In genomic region chr19:27746691-27747380, GRCh38 we compare ENCODE assay signal across 8 cellular contexts.
DNase-seq lines count a peak whose midpoint lies in the region; ATAC-seq and TF ChIP-seq lines count a peak whose summit lies in the region.

No MANE protein-coding gene starts in this region.

- 24 to 26% methylated on average over 28 of the region's 28 CpGs for whole genome bisulfite sequencing in heart right ventricle, 2 donors

- H3K9me3 ChIP-seq in WERI-Rb-1 (ENCODE audit: severe bottlenecking) (no peaks in the 10 kb centered on the region), heart right ventricle (no peaks in the 10 kb centered on the region)

- DNase-seq in GM13976 (ENCODE audit: low spot score): peak; percentile 7
- DNase-seq in WERI-Rb-1: peak; percentile 51
- peak; percentile 34 to 56 for DNase-seq in heart right ventricle
- DNase-seq in retina: peak; percentile 24
- DNase-seq in activated gamma-delta T cell (lab: John Stamatoyannopoulos, UW): no peak
- DNase-seq in middle frontal gyrus (ENCODE audit: extremely low spot score, low spot score): no peak
- no peak for DNase-seq in SIG-M5 treated with dmso at 0.1 percent for 504 hours (lab: John Stamatoyannopoulos, UW; ENCODE audit: unreplicated experiment)

- H3K27me3 ChIP-seq in WERI-Rb-1 (ENCODE audit: insufficient read depth, low read depth, severe bottlenecking) (no peaks in the 10 kb centered on the region), heart right ventricle (no peaks in the 10 kb centered on the region)

- H3K27ac ChIP-seq in WERI-Rb-1 (no peak overlapping the region), heart right ventricle (no peak overlapping the region)

- H3K36me3 ChIP-seq in WERI-Rb-1: peaks cover 14% of the 10 kb centered on the region
- H3K36me3 ChIP-seq in heart right ventricle: no peaks in the 10 kb centered on the region

- intact Hi-C loops in heart right ventricle (cut with DNase I): no loop called here

- TF ChIP-seq CTCF in GM13976 (IDR thresholded peaks at IDR 0.05; ENCODE audit: borderline replicate concordance, control extremely low read depth, extremely low read depth, insufficient read depth, missing control alignments): no peak
- TF ChIP-seq CTCF in WERI-Rb-1 (IDR thresholded peaks at IDR 0.05; ENCODE audit: low read depth, low read length): peak; percentile 74
- peak in 8 of 9 donors; percentile 12 to 57 (median 46) for TF ChIP-seq CTCF in heart right ventricle (IDR thresholded peaks at IDR 0.05)

- in situ Hi-C loops in GM13976 (cut with MboI; ENCODE audit: low sequenced_read_pairs, unreplicated experiment): no loop called here

- ATAC-seq in heart right ventricle (peak; percentile 68 to 88 (median 83)), HG03097 (IDR thresholded peaks at IDR 0.05; ENCODE audit: low FRiP score, unreplicated experiment) (no peak)

- H3K4me3 ChIP-seq in WERI-Rb-1 (ENCODE audit: low read depth, low read length) (no peak overlapping the region), heart right ventricle (peak overlapping the region in 8 of 10 donors; percentile 1 to 43 (median 32))

- H3K4me1 ChIP-seq in heart right ventricle: peaks cover 0 to 32% (median 11%) of the 10 kb centered on the region in 9 donors

Comparison
In these comparisons a context has a peak if more than half of its experiments do, and no peak if none do; other contexts are left out.
1. DNase-seq: peak in GM13976 (single experiment), WERI-Rb-1 (single experiment), heart right ventricle (2 of 2) and retina (single experiment); none in activated gamma-delta T cell (single experiment), middle frontal gyrus (single experiment) and SIG-M5 treated with dmso at 0.1 percent for 504 hours (single experiment).